Comparison of ENCODE assay signal across 9 cellular contexts in genomic region chr6:169502445-169502844, GRCh38.
"Had no signal": no experiment of that assay in that cellular context is flagged by ENCODE, and none has a peak within 500 bp of the region (broad histone marks: within the 10 kb centered on the region; RNA-seq: fewer than 3 reads in every experiment).

No MANE protein-coding gene starts in this region.

- H3K9me3 ChIP-seq: HAP-1 had no signal

- DNase-seq: GM23248, GOT3, HFFc6, IMR-90, KG1 had no signal

- H3K36me3 ChIP-seq: HAP-1 had no signal

- H3K4me3 ChIP-seq: GM23248, HAP-1, K562 had no signal

- H3K4me3 Mint-ChIP-seq: HFFc6 had no signal

- H3K27ac ChIP-seq: GM23248, HL-60 had no signal

- H3K9me3 Mint-ChIP-seq: HFFc6 had no signal

- H3K9ac ChIP-seq: GM23248 had no signal

- ATAC-seq: HCT116, K562 had no signal
